Comparison of ENCODE assay signal across 8 cellular contexts in genomic region chr15:55196011-55196410, GRCh38. TPM values are rescaled to one million over a fixed set of nuclear protein-coding genes. Genes with fewer than 3 reads are reported as not detected.
DNase-seq lines count a peak whose midpoint lies in the region; ATAC-seq and TF ChIP-seq lines count a peak whose summit lies in the region.

No MANE protein-coding gene starts in this region.

- WGBS in right cardiac atrium: 2% methylated on average over 9 of the region's 9 CpGs

- peak overlapping the region; percentile 88 for H3K27ac ChIP-seq in RWPE1
- H3K27ac ChIP-seq in right cardiac atrium (ENCODE audit: low read length): peak overlapping the region; percentile 94
- peak overlapping the region in 20 of 21 experiments; percentile 71 to 96 (median 89) for H3K27ac ChIP-seq in skin epidermis

- DNase-seq in RWPE1 (ENCODE audit: low spot score): no peak
- DNase-seq in right cardiac atrium: no peak
- no peak for DNase-seq in activated gamma-delta T cell treated with Interleukin-2 at 50 U/mL for 16 hours
- no peak for DNase-seq in amniotic stem cell (lab: John Stamatoyannopoulos, UW)
- DNase-seq in activated naive CD4-positive, alpha-beta T cell treated with anti-CD3 and anti-CD28 coated beads, Interleukin-2, amount 50 U/mL, for 72 hours (ENCODE audit: low spot score in 2 of 2): no peak

- ATAC-seq in GM21737 (IDR thresholded peaks at IDR 0.05; ENCODE audit: unreplicated experiment) (peak; percentile 8), right cardiac atrium (no peak), GM21515 (IDR thresholded peaks at IDR 0.05; ENCODE audit: unreplicated experiment) (no peak)
- ATAC-seq in activated naive CD4-positive, alpha-beta T cell treated with anti-CD3 and anti-CD28 coated beads, Interleukin-2, amount 50 U/mL, for 72 hours: no peak

- CTCF ChIA-PET in RWPE1 (lab: Yijun Ruan, JAX): no interaction called here

- no peak overlapping the region for H3K27ac Mint-ChIP-seq in activated naive CD4-positive, alpha-beta T cell treated with anti-CD3 and anti-CD28 coated beads, Interleukin-2, amount 50 U/mL, for 72 hours

- no peaks in the 10 kb centered on the region for H3K27me3 ChIP-seq in right cardiac atrium (ENCODE audit: control insufficient read depth, insufficient read depth)

- H3K4me3 ChIP-seq in right cardiac atrium (ENCODE audit: low read length): peak overlapping the region; percentile 87
- H3K4me3 ChIP-seq in skin epidermis: peak overlapping the region; percentile 70 to 95 (median 90)

- TF ChIP-seq CTCF in RWPE1 (conservative IDR thresholded peaks at IDR 0.05; ENCODE audit: low read depth): no peak

- H3K9me3 ChIP-seq in right cardiac atrium (ENCODE audit: control insufficient read depth, low read length): no peaks in the 10 kb centered on the region

- intact Hi-C loops in right cardiac atrium (cut with DNase I): no loop called here

- peaks cover 4 to 28% of the 10 kb centered on the region in 2 donors for H3K36me3 Mint-ChIP-seq in activated naive CD4-positive, alpha-beta T cell treated with anti-CD3 and anti-CD28 coated beads, Interleukin-2, amount 50 U/mL, for 72 hours

- no peaks in the 10 kb centered on the region for H3K4me1 ChIP-seq in right cardiac atrium (ENCODE audit: control insufficient read depth, insufficient read depth, low read length)

- peaks cover 0 to 6% of the 10 kb centered on the region in 2 donors for H3K9me3 Mint-ChIP-seq in activated naive CD4-positive, alpha-beta T cell treated with anti-CD3 and anti-CD28 coated beads, Interleukin-2, amount 50 U/mL, for 72 hours

- POLR2A ChIA-PET in RWPE1 (lab: Yijun Ruan, JAX; ENCODE audit: low non-redundant PET): no interaction called here

RNA-seq across cellular contexts. Expression of gene RSL24D1, which starts 0.7 kb away (rescaled TPM):
- 10 to 100 TPM; 54.0 to 59.2 (median 56.3) TPM for total RNA-seq in right cardiac atrium
- polyA plus RNA-seq in right cardiac atrium: 54.3 TPM
- total RNA-seq in activated naive CD4-positive, alpha-beta T cell treated with anti-CD3 and anti-CD28 coated beads, Interleukin-2, amount 50 U/mL, for 72 hours: 100 to 1,000 TPM; 133 to 137 TPM
